ENCODE assay signal across 8 cellular contexts in genomic region chr4:185425600-185426352, GRCh38. TPM values are rescaled to one million over a fixed set of nuclear protein-coding genes. Genes with fewer than 3 reads are reported as not detected.
DNase-seq lines count a peak whose midpoint lies in the region; ATAC-seq and TF ChIP-seq lines count a peak whose summit lies in the region.

Gene UFSP2, minus strand, starts transcription at chr4:185425964. Its CDS starts 96 bp downstream, at chr4:185425868.

- peak; percentile 65; the same call in 1 of the 2 replicates for TF ChIP-seq EP300 in Ishikawa (IDR thresholded peaks at IDR 0.05; ENCODE audit: borderline replicate concordance)

- POLR2A ChIA-PET in PC-9 (lab: Charles Lee; ENCODE audit: unreplicated experiment) = interaction anchor here (0.6 to 1.0 kb wide), 3 partner anchors 27 to 134 kb away, joined by 3 to 8 read pairs (median 4); partner anchors contain the start of gene ANKRD37

- peak within 1 kb of the TSS; percentile 94 for H2AFZ ChIP-seq in PC-9

- peak within 1 kb of the TSS; percentile 84 for H3K4me3 Mint-ChIP-seq in activated T-cell treated with anti-CD3 and anti-CD28 coated beads, Interleukin-2, amount 50 U/mL, for 4 hours

- no peaks in the 10 kb centered on the region for H3K27me3 Mint-ChIP-seq in activated T-cell treated with anti-CD3 and anti-CD28 coated beads, Interleukin-2, amount 50 U/mL, for 4 hours (ENCODE audit: low read depth)

- no peaks in the 10 kb centered on the region for H3K9me3 Mint-ChIP-seq in activated T-cell treated with anti-CD3 and anti-CD28 coated beads, Interleukin-2, amount 50 U/mL, for 4 hours

- peak within 1 kb of the TSS; percentile 97 for H3K4me2 ChIP-seq in PC-9

- peaks cover 8% of the 10 kb centered on the region for H3K36me3 Mint-ChIP-seq in activated T-cell treated with anti-CD3 and anti-CD28 coated beads, Interleukin-2, amount 50 U/mL, for 4 hours (ENCODE audit: insufficient read depth)

- intact Hi-C loops in PC-9 (cut with micrococcal nuclease; ENCODE audit: unreplicated experiment) = loop anchor here (1.0 to 5.0 kb wide), 2 partner anchors 29 to 172 kb away; partner anchors contain the start of gene ANKRD37

- DNase-seq in DMS53 (lab: John Stamatoyannopoulos, UW) = peak; percentile 94
- DNase-seq in PC-9 = peak; percentile 59 to 81
- DNase-seq in activated T-cell treated with anti-CD3 and anti-CD28 coated beads, Interleukin-2, amount 50 U/mL, for 4 hours = peak; percentile 90
- DNase-seq in stimulated activated CD8-positive, alpha-beta memory T cell treated with anti-CD3 and anti-CD28 coated beads, Interleukin-4, amount 100 ng/mL, for 48 hours = peak; percentile 88

- no peak for TF ChIP-seq RAD21 in Ishikawa (IDR thresholded peaks at IDR 0.05; ENCODE audit: low read depth)

- 0 out of 2 replicates have a peak, but pooled peaks cover 4% of the 10 kb centered on the region for H3K79me2 ChIP-seq in PC-9 (ENCODE audit: low read depth)

- no peaks in the 10 kb centered on the region for H3K9me3 ChIP-seq in PC-9 (ENCODE audit: insufficient read depth, low read depth)
- no peaks in the 10 kb centered on the region for H3K9me3 ChIP-seq in mucosa of stomach (ENCODE audit: control insufficient read depth, low read length)

- no peaks in the 10 kb centered on the region for H3K9me2 ChIP-seq in PC-9 (ENCODE audit: insufficient read depth)

- no peaks in the 10 kb centered on the region for H3F3A ChIP-seq in PC-9 (ENCODE audit: insufficient read depth, low read depth)

- H3K4me1 ChIP-seq in PC-9 (replicated peaks; ENCODE audit: insufficient read depth) (peaks cover 10% of the 10 kb centered on the region), mucosa of stomach (ENCODE audit: control insufficient read depth, insufficient read depth, low read length) (peaks cover 11% of the 10 kb centered on the region)

- peak within 1 kb of the TSS; percentile 77 for H3K27ac ChIP-seq in PC-9

- TF ChIP-seq CTCF in PC-9 (conservative IDR thresholded peaks at IDR 0.05) = no peak

- H3K4me1 Mint-ChIP-seq in activated T-cell treated with anti-CD3 and anti-CD28 coated beads, Interleukin-2, amount 50 U/mL, for 4 hours (ENCODE audit: low read depth) = peaks cover 27% of the 10 kb centered on the region

- ATAC-seq in GM21619 (IDR thresholded peaks at IDR 0.05; ENCODE audit: unreplicated experiment) = peak; percentile 92
- ATAC-seq in activated T-cell treated with anti-CD3 and anti-CD28 coated beads, Interleukin-2, amount 50 U/mL, for 4 hours = peak; percentile 93 to 96
- ATAC-seq in esophagus mucosa = peak; percentile 97

- no TSS peak for BruUV-seq in PC-9 (replicated peaks; lab: Mats Ljungman, UMichigan)

- CTCF ChIA-PET in PC-9 (lab: Charles Lee) = interaction anchor here (0.5 kb wide), 1 partner anchor 691 kb away, joined by 8 read pairs; no protein-coding TSS in a partner anchor

- no peaks in the 10 kb centered on the region for H3K36me3 ChIP-seq in PC-9 (ENCODE audit: low read depth)
- no peaks in the 10 kb centered on the region for H3K36me3 ChIP-seq in mucosa of stomach (ENCODE audit: control insufficient read depth, insufficient read depth, low read length)

- H3K4me3 ChIP-seq in PC-9 = peak within 1 kb of the TSS; percentile 82
- peak within 1 kb of the TSS; percentile 89 for H3K4me3 ChIP-seq in mucosa of stomach (ENCODE audit: low read length)

- H3K9ac ChIP-seq in mucosa of stomach (ENCODE audit: low read length) = peak within 1 kb of the TSS; percentile 89

- no peaks in the 10 kb centered on the region for H4K20me1 ChIP-seq in PC-9 (ENCODE audit: insufficient read depth)

- H3K27me3 ChIP-seq in PC-9 (ENCODE audit: insufficient read depth, low read depth) = no peaks in the 10 kb centered on the region
- no peaks in the 10 kb centered on the region for H3K27me3 ChIP-seq in mucosa of stomach (ENCODE audit: control insufficient read depth, insufficient read depth, low read length)

TF ChIP-seq in Ishikawa, 13 proteins besides CTCF, POLR2A, EP300 and RAD21:
- TF ChIP-seq ZBTB7A (IDR thresholded peaks at IDR 0.05; ENCODE audit: low read depth) (no peak), TEAD4 (IDR thresholded peaks at IDR 0.05) (peak; percentile 54; the same call in 1 of the 2 replicates), CEBPB (IDR thresholded peaks at IDR 0.05) (no peak), MAX (IDR thresholded peaks at IDR 0.05) (peak; percentile 95), CREB1 (IDR thresholded peaks at IDR 0.05; ENCODE audit: low read depth) (peak; percentile 96), USF1 (IDR thresholded peaks at IDR 0.05) (peak; percentile 17; the same call in 1 of the 2 replicates), REST (IDR thresholded peaks at IDR 0.05; ENCODE audit: low read depth) (no peak), EGR1 (IDR thresholded peaks at IDR 0.05) (peak; percentile 88), TCF12 (IDR thresholded peaks at IDR 0.05; ENCODE audit: low read depth) (peak; percentile 40; the same call in 1 of the 2 replicates), YY1 (IDR thresholded peaks at IDR 0.05; ENCODE audit: low read depth) (peak; percentile 94), FOXM1 (IDR thresholded peaks at IDR 0.05; ENCODE audit: borderline replicate concordance, low read depth) (peak; percentile 36; the same call in 1 of the 2 replicates), TAF1 (IDR thresholded peaks at IDR 0.05; ENCODE audit: low read depth) (peak; percentile 88), NFIC (IDR thresholded peaks at IDR 0.05) (no peak)

RNA-seq across cellular contexts. Expression of gene UFSP2, which starts in this region (rescaled TPM):
- 22.7 and 26.8 TPM in 2 replicates for total RNA-seq in PC-9 (2021)
- 10 to 100 TPM; 15.3 to 25.7 (median 18.2) TPM for total RNA-seq in activated T-cell treated with anti-CD3 and anti-CD28 coated beads, Interleukin-2, amount 50 U/mL, for 4 hours
- total RNA-seq in esophagus mucosa = 28.3 TPM

Comparison
In these comparisons a context has a peak if more than half of its experiments do, and no peak if none do; other contexts are left out.
1. Peak in every context shown above with its lines: DNase-seq, ATAC-seq, H3K4me3 ChIP-seq and H3K27ac ChIP-seq.